In the genomic region with DNA sequence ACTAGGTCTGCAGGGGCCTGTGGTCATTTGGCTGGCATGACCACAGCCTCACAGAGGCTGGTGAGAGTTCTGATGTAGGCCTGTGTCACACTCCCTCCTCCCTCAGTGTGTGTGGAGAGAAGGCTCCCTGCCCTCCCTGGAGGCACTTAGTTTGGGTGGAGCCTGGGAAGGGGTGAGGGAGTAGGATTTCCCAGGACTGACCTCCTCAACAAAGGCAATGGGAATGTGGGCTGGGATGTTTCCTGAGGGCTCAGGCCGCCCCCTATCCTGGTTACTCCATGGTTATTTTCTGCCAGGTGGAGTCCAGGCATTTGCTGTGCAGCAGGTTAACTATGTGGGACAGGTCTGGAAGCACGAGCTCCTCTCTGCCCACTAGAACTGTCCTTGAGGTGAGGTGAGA, we compare ENCODE assay signal across 17 cellular contexts. TPM values are rescaled to one million over a fixed set of nuclear protein-coding genes. Genes with fewer than 3 reads are reported as not detected.
DNase-seq lines count a peak whose midpoint lies in the region; ATAC-seq and TF ChIP-seq lines count a peak whose summit lies in the region.
"Had no signal": no experiment of that assay in that cellular context is flagged by ENCODE, and none has a peak within 500 bp of the region (broad histone marks: within the 10 kb centered on the region; RNA-seq: fewer than 3 reads in every experiment).

No MANE protein-coding gene starts in this region.

- no peaks in the 10 kb centered on the region for H3K27me3 ChIP-seq in spleen (replicated peaks in 1 of 7)
- no peaks in the 10 kb centered on the region for H3K27me3 ChIP-seq in PC-9 (ENCODE audit: insufficient read depth, low read depth)
- H3K27me3 ChIP-seq: MG63, pancreas had no signal

- H3K79me2 ChIP-seq in PC-9 (ENCODE audit: low read depth) = no peaks in the 10 kb centered on the region

- H4K20me1 ChIP-seq in PC-9 (ENCODE audit: insufficient read depth) = peaks cover 5% of the 10 kb centered on the region; the same call in 1 of the 2 replicates

- H3K4me1 Mint-ChIP-seq in activated naive CD4-positive, alpha-beta T cell treated with anti-CD3 and anti-CD28 coated beads, Interleukin-2, amount 50 U/mL, for 24 hours = peaks cover 93% of the 10 kb centered on the region
- peaks cover 15% of the 10 kb centered on the region for H3K4me1 Mint-ChIP-seq in WTC11
- H3K4me1 Mint-ChIP-seq in effector memory CD8-positive, alpha-beta T cell (ENCODE audit: low read depth in 2 of 2) = peaks cover 76 to 83% of the 10 kb centered on the region in 2 donors

- H3K9me3 Mint-ChIP-seq in activated naive CD4-positive, alpha-beta T cell treated with anti-CD3 and anti-CD28 coated beads, Interleukin-2, amount 50 U/mL, for 24 hours = no peaks in the 10 kb centered on the region
- H3K9me3 Mint-ChIP-seq in WTC11 = no peaks in the 10 kb centered on the region
- no peaks in the 10 kb centered on the region for H3K9me3 Mint-ChIP-seq in effector memory CD8-positive, alpha-beta T cell

- H3K36me3 Mint-ChIP-seq in activated naive CD4-positive, alpha-beta T cell treated with anti-CD3 and anti-CD28 coated beads, Interleukin-2, amount 50 U/mL, for 24 hours = peaks cover 14% of the 10 kb centered on the region
- H3K36me3 Mint-ChIP-seq in WTC11 = no peaks in the 10 kb centered on the region
- peaks cover 11% of the 10 kb centered on the region for H3K36me3 Mint-ChIP-seq in effector memory CD8-positive, alpha-beta T cell (ENCODE audit: insufficient read depth)

- peaks cover 0 to 82% (median 3%) of the 10 kb centered on the region in 6 donors for H3K36me3 ChIP-seq in spleen
- no peaks in the 10 kb centered on the region for H3K36me3 ChIP-seq in PC-9 (ENCODE audit: low read depth)
- H3K36me3 ChIP-seq: pancreas had no signal

- no peaks in the 10 kb centered on the region for H3K27me3 Mint-ChIP-seq in activated naive CD4-positive, alpha-beta T cell treated with anti-CD3 and anti-CD28 coated beads, Interleukin-2, amount 50 U/mL, for 24 hours
- H3K27me3 Mint-ChIP-seq in WTC11 (ENCODE audit: low read depth) = no peaks in the 10 kb centered on the region
- H3K27me3 Mint-ChIP-seq in effector memory CD8-positive, alpha-beta T cell = no peaks in the 10 kb centered on the region

- BruUV-seq in PC-9 (replicated peaks; lab: Mats Ljungman, UMichigan) = no TSS peak

- H2AFZ ChIP-seq in PC-9 = no peak overlapping the region

- H3K4me1 ChIP-seq in spleen (peaks cover 44 to 100% (median 82%) of the 10 kb centered on the region in 6 donors), PC-9 (replicated peaks; ENCODE audit: insufficient read depth) (no peaks in the 10 kb centered on the region)
- H3K4me1 ChIP-seq: pancreas had no signal

- POLR2A ChIA-PET in WTC11 (lab: Charles Lee) = no interaction called here
- POLR2A ChIA-PET in PC-9 (lab: Charles Lee; ENCODE audit: unreplicated experiment) = no interaction called here

- no peak for TF ChIP-seq POLR2A in spleen (IDR thresholded peaks at IDR 0.05)

- CTCF ChIA-PET in WTC11 (lab: Charles Lee) = interaction anchor here (0.5 to 1.2 kb wide), 2 partner anchors 9 to 20 kb away, joined by 8 to 13 read pairs; no protein-coding TSS in a partner anchor
- CTCF ChIA-PET in PC-9 (lab: Charles Lee) = no interaction called here

- H3K27ac ChIP-seq in spleen = peak overlapping the region in 6 of 8 donors; percentile 29 to 84 (median 71)
- no peak overlapping the region for H3K27ac ChIP-seq in PC-9
- H3K27ac ChIP-seq: pancreas, thoracic aorta had no signal

- H3K9me3 ChIP-seq in spleen = no peaks in the 10 kb centered on the region
- no peaks in the 10 kb centered on the region for H3K9me3 ChIP-seq in PC-9 (ENCODE audit: insufficient read depth, low read depth)
- H3K9me3 ChIP-seq: MG63, pancreas, thoracic aorta had no signal

- DNase-seq in activated naive CD4-positive, alpha-beta T cell treated with anti-CD3 and anti-CD28 coated beads, Interleukin-2, amount 50 U/mL, for 16 hours = no peak
- DNase-seq in WTC11 (ENCODE audit: low spot score) (no peak), spleen (no peak), cerebellar nuclear complex (lab: John Stamatoyannopoulos, UW) (no peak), PC-9 (no peak), HCEC 1CT (no peak)
- DNase-seq in effector memory CD8-positive, alpha-beta T cell = no peak
- DNase-seq: activated CD4-positive, CD25-positive, alpha-beta regulatory T cell; amygdala; MG63; NCI-H1694 treated with DMSO at 0.1 percent for 48 hours; pancreas; stimulated activated CD4-positive, alpha-beta T cell treated with anti-CD3 and anti-CD28 coated beads, Interleukin-4, amount 100 ng/mL, for 24 hours; stimulated activated CD8-positive, alpha-beta memory T cell treated with anti-CD3 and anti-CD28 coated beads, Interleukin-4, amount 100 ng/mL, for 48 hours had no signal

- H3F3A ChIP-seq in PC-9 (ENCODE audit: insufficient read depth, low read depth) = no peaks in the 10 kb centered on the region

- no peak overlapping the region for H3K4me3 ChIP-seq in spleen
- no peak overlapping the region for H3K4me3 ChIP-seq in PC-9
- H3K4me3 ChIP-seq: MG63, pancreas, thoracic aorta had no signal

- TF ChIP-seq CTCF in WTC11 (IDR thresholded peaks at IDR 0.05) (no peak), spleen (IDR thresholded peaks at IDR 0.05 in 8 of 11, conservative IDR thresholded peaks at IDR 0.05 in 3 of 11) (no peak), PC-9 (conservative IDR thresholded peaks at IDR 0.05) (no peak)

- intact Hi-C loops in spleen (cut with DNase I; ENCODE audit: low total_unique reads) = loop anchor here (10.0 kb wide), 1 partner anchor 294 kb away; the partner anchor contains the start of gene MANF
- intact Hi-C loops in PC-9 (cut with micrococcal nuclease; ENCODE audit: unreplicated experiment) = no loop called here

- H3K4me2 ChIP-seq in PC-9 = no peak overlapping the region

- H3K27ac Mint-ChIP-seq in activated naive CD4-positive, alpha-beta T cell treated with anti-CD3 and anti-CD28 coated beads, Interleukin-2, amount 50 U/mL, for 24 hours = peak overlapping the region; percentile 59
- peak overlapping the region; percentile 64; the same call in 1 of the 2 replicates for H3K27ac Mint-ChIP-seq in WTC11
- peak overlapping the region; percentile 32 to 74 for H3K27ac Mint-ChIP-seq in effector memory CD8-positive, alpha-beta T cell

- H3K9me2 ChIP-seq in PC-9 (ENCODE audit: insufficient read depth) = no peaks in the 10 kb centered on the region

- WGBS in spleen, 5 donors = 78 to 88% (median 85%) methylated on average over 2 of the region's 2 CpGs

- no peak overlapping the region for H3K4me3 Mint-ChIP-seq in activated naive CD4-positive, alpha-beta T cell treated with anti-CD3 and anti-CD28 coated beads, Interleukin-2, amount 50 U/mL, for 24 hours
- no peak overlapping the region for H3K4me3 Mint-ChIP-seq in WTC11
- no peak overlapping the region for H3K4me3 Mint-ChIP-seq in effector memory CD8-positive, alpha-beta T cell

- peak; percentile 52 for ATAC-seq in WTC11
- ATAC-seq in effector memory CD8-positive, alpha-beta T cell (replicated peaks) = no peak
- ATAC-seq: pancreas had no signal

TF ChIP-seq in WTC11, 78 proteins besides CTCF, POLR2A, EP300 and RAD21 (continues in another document):
- TF ChIP-seq E2F4 (CRISPR knock-in tag; IDR thresholded peaks at IDR 0.05; ENCODE audit: borderline replicate concordance, low read depth) (no peak), MXD4 (CRISPR knock-in tag; IDR thresholded peaks at IDR 0.05; ENCODE audit: borderline replicate concordance) (no peak), OVOL2 (CRISPR knock-in tag; IDR thresholded peaks at IDR 0.05; ENCODE audit: borderline replicate concordance) (no peak), PRDM15 (CRISPR knock-in tag; IDR thresholded peaks at IDR 0.05) (no peak), RELA (CRISPR knock-in tag; IDR thresholded peaks at IDR 0.05; ENCODE audit: borderline replicate concordance) (no peak), NFYB (CRISPR knock-in tag; conservative IDR thresholded peaks at IDR 0.05; ENCODE audit: low read depth) (no peak)

RNA-seq across cellular contexts. Expression of gene TEX264, which starts 7.6 kb away (rescaled TPM):
- total RNA-seq in WTC11 (2021) = 11.8 to 17.5 TPM (median 17.5 TPM) in 3 replicates
- total RNA-seq in spleen = 10 to 100 TPM; 29.8 to 66.3 (median 46.0) TPM
- polyA plus RNA-seq in spleen = 10 to 100 TPM; 49.9 to 73.1 (median 57.9) TPM
- total RNA-seq in PC-9 (2021) = 44.3 and 53.0 TPM in 2 replicates

RNA-seq across cellular contexts. Expression of gene GRM2, which starts 28.2 kb away (rescaled TPM):
- 2.8 to 4.1 TPM (median 3.7 TPM) in 3 replicates for total RNA-seq in WTC11 (2021)
- total RNA-seq in spleen = 1 to 10 TPM; 1.1 to 2.7 (median 1.8) TPM
- polyA plus RNA-seq in spleen = 1 to 10 TPM in 1 of 3 donors, under 1 TPM in 2; 0.17 to 1.1 (median 0.61) TPM
- 0.13 and 0.25 TPM in 2 replicates for total RNA-seq in PC-9 (2021)
- total RNA-seq: G401 had no signal
